In the genomic region with DNA sequence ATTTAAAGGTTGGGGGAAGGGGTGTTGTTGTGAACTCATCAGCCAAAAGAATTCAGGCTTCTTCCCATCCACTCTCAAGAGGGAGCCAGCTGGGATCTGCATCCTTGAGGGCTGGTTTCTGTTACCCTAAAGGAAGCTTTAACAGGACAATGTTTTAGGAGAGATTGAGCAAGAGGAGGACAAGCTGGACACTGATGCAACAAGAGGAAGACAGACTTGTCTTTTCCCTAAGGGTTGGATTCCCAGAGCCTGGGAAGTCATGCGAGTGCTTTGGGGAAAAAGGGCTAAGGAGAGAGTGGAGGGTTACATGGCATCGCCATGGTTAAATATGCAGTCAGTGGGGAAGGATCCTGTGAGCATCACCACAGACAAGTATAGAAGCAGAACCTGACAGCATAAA, we compare ENCODE assay signal across 25 cellular contexts. TPM values are rescaled to one million over a fixed set of nuclear protein-coding genes. Genes with fewer than 3 reads are reported as not detected.
"Had no signal": no experiment of that assay in that cellular context is flagged by ENCODE, and none has a peak within 500 bp of the region (broad histone marks: within the 10 kb centered on the region; RNA-seq: fewer than 3 reads in every experiment).

No MANE protein-coding gene starts in this region.

- DNase-seq: activated CD4-positive, alpha-beta T cell treated with anti-CD3 and anti-CD28 coated beads for 48 hours; activated CD4-positive, alpha-beta T cell treated with anti-CD3 and anti-CD28 coated beads, Interleukin-2, amount 50 U/mL, for 4 hours; activated CD4-positive, CD25-positive, alpha-beta regulatory T cell treated with anti-CD3 and anti-CD28 coated beads, Interleukin-2, amount 50 U/mL, for 72 hours; activated CD8-positive, alpha-beta memory T cell treated with anti-CD3 and anti-CD28 coated beads, Interleukin-2, amount 50 U/mL, for 48 hours; activated CD8-positive, alpha-beta T cell treated with anti-CD3 and anti-CD28 coated beads, Interleukin-2, amount 10 ng/mL, durations not matched to agents 7 days and 5 days; activated naive CD4-positive, alpha-beta T cell treated with anti-CD3 and anti-CD28 coated beads, Interleukin-2, amount 50 U/mL, for 16 hours; activated naive CD8-positive, alpha-beta T cell treated with anti-CD3 and anti-CD28 coated beads, Interleukin-2, amount 10 ng/mL, durations not matched to agents 7 days and 5 days; activated T-cell treated with anti-CD3 and anti-CD28 coated beads, Interleukin-2, amount 50 U/mL, for 1 hour; amniotic stem cell; MM.1S; NCI-H1105 treated with DMSO at 0.1 percent for 48 hours; NCI-H146; NCI-H187 treated with DMSO at 0.1 percent for 48 hours; NCI-H2171; NCI-H226; NCI-H526 treated with DMSO at 0.1 percent for 48 hours; NCI-H82; Right ventricle myocardium superior; RPMI8226; SJCRH30; SK-N-SH; SW 1271 had no signal

- H3K9ac ChIP-seq: SK-N-SH had no signal

- H3K27me3 ChIP-seq: ascending aorta, SJCRH30 had no signal

- H3K4me3 ChIP-seq: ascending aorta, SJCRH30 had no signal

- H3K36me3 ChIP-seq: ascending aorta, SJCRH30 had no signal

- H3K9me3 ChIP-seq: SJCRH30, SK-N-SH had no signal

- H3K4me2 ChIP-seq: SK-N-SH had no signal

- H3K4me1 ChIP-seq: ascending aorta, SJCRH30 had no signal

- H3K27ac ChIP-seq: ascending aorta, SJCRH30 had no signal

RNA-seq across cellular contexts. Expression of a gene that starts 47.6 kb away (rescaled TPM):
- total RNA-seq: activated CD8-positive, alpha-beta T cell treated with anti-CD3 and anti-CD28 coated beads, Interleukin-2, amount 10 ng/mL, durations not matched to agents 7 days and 5 days; activated naive CD8-positive, alpha-beta T cell treated with anti-CD3 and anti-CD28 coated beads, Interleukin-2, amount 10 ng/mL, durations not matched to agents 7 days and 5 days; OCI-LY7; T-helper 1 cell treated with Interleukin-12 subunit alpha and Interleukin-12 subunit beta and Interleukin-4 antibody, amounts not matched to agents 30 ng/mL and 1 ng/mL, for 36 hours had no signal
